9 cellular contexts compared by ENCODE assay signal in the genomic region with DNA sequence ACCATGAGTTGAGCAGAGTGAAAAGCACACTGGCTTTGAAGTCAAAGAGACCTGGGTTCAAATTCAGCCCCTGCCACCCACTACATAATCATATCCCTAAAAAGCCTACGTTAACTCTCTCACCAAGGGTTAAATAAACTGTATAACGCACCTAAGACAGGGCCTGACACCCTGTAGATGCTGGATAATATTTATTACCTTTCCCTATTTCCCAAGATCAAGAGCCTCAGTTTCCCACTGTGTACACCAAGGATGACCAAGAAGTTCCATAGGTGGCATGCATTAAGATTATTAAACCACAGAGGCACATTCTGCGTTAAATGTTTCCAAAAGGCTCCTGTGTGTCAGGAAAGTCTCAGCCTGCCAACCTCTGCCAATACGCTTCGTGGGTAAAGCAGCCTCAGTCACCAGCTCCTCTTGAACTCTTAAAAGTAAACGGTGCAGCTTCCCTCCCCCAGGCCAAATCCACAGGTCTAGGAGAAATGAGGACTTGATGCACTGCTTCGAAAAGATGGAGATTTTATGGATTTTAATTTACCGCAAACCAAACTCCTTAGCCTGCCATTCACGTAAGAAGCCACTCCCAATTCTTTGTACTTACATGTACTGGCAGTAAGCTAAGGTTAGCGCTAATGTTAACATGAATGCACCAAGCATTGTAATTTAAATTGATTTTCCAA. TPM values are rescaled to one million over a fixed set of nuclear protein-coding genes. Genes with fewer than 3 reads are reported as not detected.
DNase-seq lines count a peak whose midpoint lies in the region; ATAC-seq and TF ChIP-seq lines count a peak whose summit lies in the region.
"Had no signal": no experiment of that assay in that cellular context is flagged by ENCODE, and none has a peak within 500 bp of the region (broad histone marks: within the 10 kb centered on the region; RNA-seq: fewer than 3 reads in every experiment).

No MANE protein-coding gene starts in this region.

- TF ChIP-seq CTCF in WI38 (IDR thresholded peaks at IDR 0.05; ENCODE audit: low read depth, low read length) (no peak), hepatocyte (IDR thresholded peaks at IDR 0.05; ENCODE audit: poor library complexity) (no peak), suprapubic skin (IDR thresholded peaks at IDR 0.05) (no peak), thyroid gland (IDR thresholded peaks at IDR 0.05) (no peak), omental fat pad (IDR thresholded peaks at IDR 0.05) (no peak)

- H3K9me2 ChIP-seq in hepatocyte (replicated peaks; ENCODE audit: insufficient read depth): no peaks in the 10 kb centered on the region

- H2AFZ ChIP-seq in hepatocyte: no peak overlapping the region

- H3K27me3 ChIP-seq in hepatocyte: no peaks in the 10 kb centered on the region
- no peaks in the 10 kb centered on the region for H3K27me3 ChIP-seq in suprapubic skin
- H3K27me3 ChIP-seq in thyroid gland: no peaks in the 10 kb centered on the region

- CTCF ChIA-PET in activated naive CD4-positive, alpha-beta T cell treated with anti-CD3 and anti-CD28 coated beads, Interleukin-2, amount 10 ng/mL, durations not matched to agents 7 days and 5 days (lab: Charles Lee): interaction anchor here (1.1 to 1.8 kb wide), 5 partner anchors 9 to 71 kb away, joined by 3 to 7 read pairs (median 3); no protein-coding TSS in a partner anchor

- H3K4me1 Mint-ChIP-seq in activated naive CD4-positive, alpha-beta T cell treated with anti-CD3 and anti-CD28 coated beads, Interleukin-2, amount 10 ng/mL, durations not matched to agents 7 days and 5 days: peaks cover 76% of the 10 kb centered on the region

- no peaks in the 10 kb centered on the region for H3K27me3 Mint-ChIP-seq in activated naive CD4-positive, alpha-beta T cell treated with anti-CD3 and anti-CD28 coated beads, Interleukin-2, amount 10 ng/mL, durations not matched to agents 7 days and 5 days

- DNase-seq in activated naive CD4-positive, alpha-beta T cell treated with anti-CD3 and anti-CD28 coated beads, Interleukin-2, amount 10 ng/mL, durations not matched to agents 7 days and 5 days: no peak
- DNase-seq in activated naive CD4-positive, alpha-beta T cell treated with Interleukin-2 at 50 U/mL for 16 hours: no peak
- no peak for DNase-seq in hepatocyte (ENCODE audit: low spot score)
- no peak for DNase-seq in suprapubic skin (ENCODE audit: low spot score in 2 of 2)
- DNase-seq in NCI-H82 treated with DMSO at 0.1 percent for 48 hours (lab: John Stamatoyannopoulos, UW; ENCODE audit: unreplicated experiment): no peak
- DNase-seq in thyroid gland: no peak
- DNase-seq in omental fat pad (ENCODE audit: low spot score): no peak
- DNase-seq: NCI-H2081 treated with DMSO at 0.1 percent for 48 hours had no signal

- ATAC-seq in omental fat pad (ENCODE audit: low FRiP score): no peak

- intact Hi-C loops in thyroid gland (cut with DNase I): no loop called here

- H3K9me3 Mint-ChIP-seq in activated naive CD4-positive, alpha-beta T cell treated with anti-CD3 and anti-CD28 coated beads, Interleukin-2, amount 10 ng/mL, durations not matched to agents 7 days and 5 days: no peaks in the 10 kb centered on the region

- H3K4me3 Mint-ChIP-seq in activated naive CD4-positive, alpha-beta T cell treated with anti-CD3 and anti-CD28 coated beads, Interleukin-2, amount 10 ng/mL, durations not matched to agents 7 days and 5 days: peak overlapping the region; percentile 89

- peaks cover 38% of the 10 kb centered on the region for H3K4me1 ChIP-seq in hepatocyte (ENCODE audit: insufficient read depth)
- H3K4me1 ChIP-seq in suprapubic skin: peaks cover 69% of the 10 kb centered on the region
- H3K4me1 ChIP-seq in thyroid gland: peaks cover 25 to 47% of the 10 kb centered on the region in 2 donors

- H3K79me2 ChIP-seq in hepatocyte: peaks cover 66% of the 10 kb centered on the region

- H3K27ac ChIP-seq in hepatocyte (peak overlapping the region; percentile 25), suprapubic skin (peak overlapping the region; percentile 98), thyroid gland (peak overlapping the region in 1 of 3 donors; percentile 97)

- peak overlapping the region; percentile 91 for H3K27ac Mint-ChIP-seq in activated naive CD4-positive, alpha-beta T cell treated with anti-CD3 and anti-CD28 coated beads, Interleukin-2, amount 10 ng/mL, durations not matched to agents 7 days and 5 days

- peak overlapping the region; percentile 92 for H3K4me2 ChIP-seq in hepatocyte

- H3K9me3 ChIP-seq in hepatocyte (ENCODE audit: low read depth) (no peaks in the 10 kb centered on the region), suprapubic skin (no peaks in the 10 kb centered on the region), thyroid gland (no peaks in the 10 kb centered on the region)

- WGBS in hepatocyte (ENCODE audit: low lambda C conversion rate, missing lambda C conversion rate): 73% methylated on average over 10 of the region's 10 CpGs
- WGBS in suprapubic skin: 43% methylated on average over 10 of the region's 10 CpGs
- WGBS in thyroid gland, 2 donors: 77 to 88% methylated on average over 10 of the region's 10 CpGs

- TF ChIP-seq POLR2A in suprapubic skin (IDR thresholded peaks at IDR 0.05) (no peak), thyroid gland (IDR thresholded peaks at IDR 0.05) (no peak)

- TF ChIP-seq EP300 in suprapubic skin (IDR thresholded peaks at IDR 0.05): no peak

- H3K36me3 ChIP-seq in hepatocyte (replicated peaks; ENCODE audit: insufficient read depth, low read depth) (no peaks in the 10 kb centered on the region), suprapubic skin (no peaks in the 10 kb centered on the region), thyroid gland (no peaks in the 10 kb centered on the region)

- H3K4me3 ChIP-seq in WI38 (ENCODE audit: low read depth, low read length) (peak overlapping the region; percentile 90), hepatocyte (no peak overlapping the region), suprapubic skin (peak overlapping the region; percentile 96), thyroid gland (replicated peaks in 1 of 3) (no peak overlapping the region)

- H4K20me1 ChIP-seq in hepatocyte (ENCODE audit: insufficient read depth, poor library complexity, severe bottlenecking): peaks cover 32% of the 10 kb centered on the region

- H3K36me3 Mint-ChIP-seq in activated naive CD4-positive, alpha-beta T cell treated with anti-CD3 and anti-CD28 coated beads, Interleukin-2, amount 10 ng/mL, durations not matched to agents 7 days and 5 days: peaks cover 10% of the 10 kb centered on the region

RNA-seq across cellular contexts. Expression of a gene that starts 2.7 kb away (rescaled TPM):
- total RNA-seq in hepatocyte: 41.9 and 45.2 TPM in 2 replicates
- 9.3 and 10.8 TPM in 2 replicates for polyA plus RNA-seq in hepatocyte
- total RNA-seq in suprapubic skin: 10 to 100 TPM; 27.7 to 84.0 (median 30.2) TPM
- total RNA-seq in thyroid gland: 10 to 100 TPM; 38.5 to 74.6 (median 43.4) TPM
- total RNA-seq in omental fat pad: 10 to 100 TPM; 42.7 to 77.1 (median 64.8) TPM

Comparison
In these comparisons a context has a peak if more than half of its experiments do, and no peak if none do; other contexts are left out.
1. H3K4me3 ChIP-seq: peak in WI38 (single experiment) and suprapubic skin (single experiment); none in hepatocyte (single experiment) and thyroid gland (0 of 3).